Comparison of ENCODE assay signal across 13 cellular contexts in genomic region chr20:63934271-63935068, GRCh38. TPM values are rescaled to one million over a fixed set of nuclear protein-coding genes. Genes with fewer than 3 reads are reported as not detected.
DNase-seq lines count a peak whose midpoint lies in the region; ATAC-seq, FAIRE-seq and TF ChIP-seq lines count a peak whose summit lies in the region.
"Had no signal": no experiment of that assay in that cellular context is flagged by ENCODE, and none has a peak within 500 bp of the region (broad histone marks: within the 10 kb centered on the region; RNA-seq: fewer than 3 reads in every experiment).

No MANE protein-coding gene starts in this region.

- CTCF ChIA-PET in HEK293T (lab: Yijun Ruan, JAX) (interaction anchor here (1.0 kb wide), 1 partner anchor 8 kb away, joined by 3 read pairs; no protein-coding TSS in a partner anchor), HepG2 (lab: Yijun Ruan, JAX; ENCODE audit: low intra/inter-chr PET ratio, low total read pairs) (interaction anchor here (1.5 kb wide), 1 partner anchor 40 kb away, joined by 9 read pairs; no protein-coding TSS in a partner anchor)

- H3K4me2 ChIP-seq in HepG2 (ENCODE audit: low read depth, low read length) = no peak overlapping the region

- TF ChIP-seq EP300 in HepG2 (IDR thresholded peaks at IDR 0.05; ENCODE audit: low read depth in 2 of 2, low read length in 2 of 2) (no peak), HepG2 (CRISPR knock-in tag; IDR thresholded peaks at IDR 0.05; ENCODE audit: borderline replicate concordance) (no peak)

- intact Hi-C loops in HepG2 (cut with micrococcal nuclease; ENCODE audit: unreplicated experiment) = no loop called here

- BruUV-seq in HepG2 (replicated peaks; lab: Mats Ljungman, UMichigan) = TSS peak; percentile 39

- ATAC-seq in HepG2 (peak; percentile 46), GM21367 (IDR thresholded peaks at IDR 0.05; ENCODE audit: unreplicated experiment) (no peak), GM18517 (IDR thresholded peaks at IDR 0.05; ENCODE audit: unreplicated experiment) (no peak)
- ATAC-seq: effector memory CD8-positive, alpha-beta T cell; left lung had no signal

- FAIRE-seq in HepG2 (lab: Jason Lieb, UNC) = no peak
- FAIRE-seq: GM18507 had no signal

- H3K4me1 ChIP-seq in HepG2 (ENCODE audit: insufficient read depth, low read length) = no peaks in the 10 kb centered on the region

- H3K36me3 ChIP-seq in HepG2 (replicated peaks in 1 of 2; ENCODE audit: control insufficient read depth in 1 of 2, insufficient read depth in 2 of 2, low read length in 2 of 2) = peaks cover 44 to 73% of the 10 kb centered on the region in 2 experiments

- in situ Hi-C loops in HepG2 (cut with HindIII; ENCODE audit: extremely low pct_ligation_motif_present, low pct_unique_long_range_greater_than_20kb) = no loop called here

- peak; percentile 59; the same call in 1 of the 2 replicates for TF ChIP-seq RAD21 in HepG2 (CRISPR knock-in tag; IDR thresholded peaks at IDR 0.05)

- TF ChIP-seq POLR2A in HepG2 (IDR thresholded peaks at IDR 0.05; ENCODE audit: insufficient read depth in 1 of 2, low read depth in 2 of 2, low read length in 2 of 2) = no peak

- no peaks in the 10 kb centered on the region for H3K9me3 ChIP-seq in HepG2 (ENCODE audit: low read length)
- H3K9me3 ChIP-seq: left lung had no signal

- DNase-seq in AG09309 (ENCODE audit: low read depth) (no peak), HEK293T (ENCODE audit: extremely low spot score) (peak; percentile 56), cardiac fibroblast (ENCODE audit: low read depth in 2 of 2) (no peak), HepG2 (ENCODE audit: low spot score) (no peak), superior temporal gyrus (ENCODE audit: extremely low spot score) (no peak)
- no peak for DNase-seq in stimulated activated CD8-positive, alpha-beta memory T cell treated with anti-CD3 and anti-CD28 coated beads, Interleukin-4, amount 100 ng/mL, for 48 hours
- DNase-seq: activated CD4-positive, CD25-positive, alpha-beta regulatory T cell; activated naive CD4-positive, alpha-beta T cell; effector memory CD8-positive, alpha-beta T cell; left lung had no signal

- H3K9ac ChIP-seq in HepG2 (ENCODE audit: insufficient read depth, low read depth, low read length) = no peak overlapping the region

- no peaks in the 10 kb centered on the region for H3K27me3 ChIP-seq in HepG2 (ENCODE audit: control insufficient read depth in 1 of 2, insufficient read depth in 2 of 2, low read length in 2 of 2)
- H3K27me3 ChIP-seq: left lung had no signal

- TF ChIP-seq CTCF in AG09309 (IDR thresholded peaks at IDR 0.05; ENCODE audit: control insufficient read depth, insufficient read depth, low read depth, low read length, missing control alignments) (peak; percentile 25), cardiac fibroblast (IDR thresholded peaks at IDR 0.05; ENCODE audit: low read depth, low read length) (peak; percentile 41), HepG2 (CRISPR knock-in tag; IDR thresholded peaks at IDR 0.05) (peak; percentile 63)

- H3K4me3 ChIP-seq in AG09309 (ENCODE audit: control insufficient read depth, low read depth, low read length) = no peak overlapping the region
- no peak overlapping the region for H3K4me3 ChIP-seq in cardiac fibroblast (replicated peaks in 1 of 2; ENCODE audit: low read depth in 2 of 2, low read length in 2 of 2)
- H3K4me3 ChIP-seq in HepG2 (replicated peaks in 1 of 3; ENCODE audit: insufficient read depth in 1 of 3, low read depth in 2 of 3, low read length in 3 of 3) = no peak overlapping the region
- H3K4me3 ChIP-seq: left lung had no signal

- H3K27ac ChIP-seq in HepG2 (ENCODE audit: extremely low read length, insufficient read depth, low read length) = no peak overlapping the region
- H3K27ac ChIP-seq: left lung had no signal

- H4K20me1 ChIP-seq in HepG2 (ENCODE audit: insufficient read depth, low read length) = peaks cover 4% of the 10 kb centered on the region; the same call in 1 of the 2 replicates

- H3K79me2 ChIP-seq in HepG2 (ENCODE audit: insufficient read depth, low read length) = no peaks in the 10 kb centered on the region

- no peak overlapping the region for H2AFZ ChIP-seq in HepG2 (ENCODE audit: low read length)

- POLR2A ChIA-PET in HEK293T (lab: Yijun Ruan, JAX) = interaction anchor here (1.2 kb wide), 1 partner anchor 22 kb away, joined by 3 read pairs; the partner anchor contains the start of gene UCKL1
- POLR2A ChIA-PET in HepG2 (lab: Yijun Ruan, JAX) = no interaction called here

- 96% methylated on average over 37 of the region's 37 CpGs for WGBS in HepG2 (ENCODE audit: low lambda C conversion rate)

RNA-seq across cellular contexts. Expression of gene UCKL1, which starts 21.7 kb away (rescaled TPM):
- total RNA-seq in HepG2 (2016; rRNA removed; fragmentation: Illumina TruSeq; extraction: Trizol) = 48.0 and 50.2 TPM in 2 replicates
- total RNA-seq in HepG2 (2016; cell fraction: cytosol; rRNA removed; fragmentation: Illumina TruSeq; extraction: Trizol; ENCODE audit: low read depth) = 15.0 and 16.7 TPM in 2 replicates
- 43.5 and 50.1 TPM in 2 replicates for total RNA-seq in HepG2 (2016; cell fraction: insoluble cytoplasmic fraction; rRNA removed; fragmentation: Illumina TruSeq; extraction: Trizol)
- 24.1 and 25.5 TPM in 2 replicates for total RNA-seq in HepG2 (2016; cell fraction: membrane; rRNA removed; fragmentation: Illumina TruSeq; extraction: Trizol)
- 48.6 and 53.0 TPM in 2 replicates for total RNA-seq in HepG2 (2016; cell fraction: nucleus; rRNA removed; fragmentation: Illumina TruSeq; extraction: Trizol)
- polyA plus RNA-seq in HepG2 (2011; rRNA removed) = 126 and 168 TPM in 2 replicates
- polyA plus RNA-seq in HepG2 (2011; cell fraction: cytosol; rRNA removed) = 98.0 and 129 TPM in 2 replicates
- polyA plus RNA-seq in HepG2 (2011; cell fraction: nucleus; rRNA removed) = 680 and 852 TPM in 2 replicates
- 77.7 and 89.9 TPM in 2 replicates for polyA plus RNA-seq in HepG2 (2012)
- 10.6 and 11.6 TPM in 2 replicates for polyA plus RNA-seq in HepG2 (2016; cell fraction: cytosol; fragmentation: Illumina TruSeq; extraction: Trizol; ENCODE audit: low read depth)
- 45.9 and 52.5 TPM in 2 replicates for polyA plus RNA-seq in HepG2 (2016; cell fraction: insoluble cytoplasmic fraction; fragmentation: Illumina TruSeq; extraction: Trizol; ENCODE audit: low read depth)
- polyA plus RNA-seq in HepG2 (2016; cell fraction: membrane; fragmentation: Illumina TruSeq; extraction: Trizol; ENCODE audit: low read depth) = 15.4 and 15.7 TPM in 2 replicates
- 207 and 220 TPM in 2 replicates for polyA plus RNA-seq in HepG2 (2016; cell fraction: nucleus; fragmentation: Illumina TruSeq; extraction: Trizol; ENCODE audit: insufficient read depth, low read depth)
- polyA minus RNA-seq in HepG2 (2011; rRNA and poly(A)+ RNA removed; ENCODE audit: low replicate concordance) = 43.6 and 139 TPM in 2 replicates
- polyA minus RNA-seq in HepG2 (2011; cell fraction: cytosol; rRNA and poly(A)+ RNA removed) = 37.0 and 42.5 TPM in 2 replicates
- polyA minus RNA-seq in HepG2 (2011; cell fraction: nucleus; rRNA and poly(A)+ RNA removed) = 80.1 and 85.5 TPM in 2 replicates

RNA-seq across cellular contexts. Expression of gene ZNF512B, which starts 35.3 kb away (rescaled TPM):
- 22.0 and 30.6 TPM in 2 replicates for total RNA-seq in HepG2 (2016; rRNA removed; fragmentation: Illumina TruSeq; extraction: Trizol)
- 2.9 and 3.3 TPM in 2 replicates for total RNA-seq in HepG2 (2016; cell fraction: cytosol; rRNA removed; fragmentation: Illumina TruSeq; extraction: Trizol; ENCODE audit: low read depth)
- total RNA-seq in HepG2 (2016; cell fraction: insoluble cytoplasmic fraction; rRNA removed; fragmentation: Illumina TruSeq; extraction: Trizol) = 19.4 and 31.9 TPM in 2 replicates
- 12.6 and 13.7 TPM in 2 replicates for total RNA-seq in HepG2 (2016; cell fraction: membrane; rRNA removed; fragmentation: Illumina TruSeq; extraction: Trizol)
- 28.0 and 32.8 TPM in 2 replicates for total RNA-seq in HepG2 (2016; cell fraction: nucleus; rRNA removed; fragmentation: Illumina TruSeq; extraction: Trizol)
- 11.5 and 16.4 TPM in 2 replicates for polyA plus RNA-seq in HepG2 (2011; rRNA removed)
- 9.0 and 12.7 TPM in 2 replicates for polyA plus RNA-seq in HepG2 (2011; cell fraction: cytosol; rRNA removed)
- polyA plus RNA-seq in HepG2 (2011; cell fraction: nucleus; rRNA removed) = 106 and 141 TPM in 2 replicates
- polyA plus RNA-seq in HepG2 (2012) = 23.5 and 23.8 TPM in 2 replicates
- polyA plus RNA-seq in HepG2 (2016; cell fraction: cytosol; fragmentation: Illumina TruSeq; extraction: Trizol; ENCODE audit: low read depth) = 2.1 and 2.2 TPM in 2 replicates
- polyA plus RNA-seq in HepG2 (2016; cell fraction: insoluble cytoplasmic fraction; fragmentation: Illumina TruSeq; extraction: Trizol; ENCODE audit: low read depth) = 23.5 and 28.8 TPM in 2 replicates
- 8.1 and 9.6 TPM in 2 replicates for polyA plus RNA-seq in HepG2 (2016; cell fraction: membrane; fragmentation: Illumina TruSeq; extraction: Trizol; ENCODE audit: low read depth)
- 109 and 115 TPM in 2 replicates for polyA plus RNA-seq in HepG2 (2016; cell fraction: nucleus; fragmentation: Illumina TruSeq; extraction: Trizol; ENCODE audit: insufficient read depth, low read depth)
- polyA minus RNA-seq in HepG2 (2011; rRNA and poly(A)+ RNA removed; ENCODE audit: low replicate concordance) = 5.2 and 21.4 TPM in 2 replicates
- polyA minus RNA-seq in HepG2 (2011; cell fraction: cytosol; rRNA and poly(A)+ RNA removed) = 14.0 and 14.8 TPM in 2 replicates
- polyA minus RNA-seq in HepG2 (2011; cell fraction: nucleus; rRNA and poly(A)+ RNA removed) = 13.6 and 13.9 TPM in 2 replicates

RNA-seq across cellular contexts. Expression of gene DNAJC5, which starts 39.5 kb away (rescaled TPM):
- total RNA-seq in HepG2 (2016; rRNA removed; fragmentation: Illumina TruSeq; extraction: Trizol) = 54.3 and 64.5 TPM in 2 replicates
- 11.9 and 12.0 TPM in 2 replicates for total RNA-seq in HepG2 (2016; cell fraction: cytosol; rRNA removed; fragmentation: Illumina TruSeq; extraction: Trizol; ENCODE audit: low read depth)
- 48.4 and 65.4 TPM in 2 replicates for total RNA-seq in HepG2 (2016; cell fraction: insoluble cytoplasmic fraction; rRNA removed; fragmentation: Illumina TruSeq; extraction: Trizol)
- 20.9 and 21.3 TPM in 2 replicates for total RNA-seq in HepG2 (2016; cell fraction: membrane; rRNA removed; fragmentation: Illumina TruSeq; extraction: Trizol)
- total RNA-seq in HepG2 (2016; cell fraction: nucleus; rRNA removed; fragmentation: Illumina TruSeq; extraction: Trizol) = 36.9 and 44.3 TPM in 2 replicates
- polyA plus RNA-seq in HepG2 (2011; rRNA removed) = 42.8 and 51.8 TPM in 2 replicates
- polyA plus RNA-seq in HepG2 (2011; cell fraction: cytosol; rRNA removed) = 50.7 and 53.5 TPM in 2 replicates
- polyA plus RNA-seq in HepG2 (2011; cell fraction: nucleus; rRNA removed) = 53.1 and 56.7 TPM in 2 replicates
- polyA plus RNA-seq in HepG2 (2012) = 35.9 and 42.1 TPM in 2 replicates
- polyA plus RNA-seq in HepG2 (2016; cell fraction: cytosol; fragmentation: Illumina TruSeq; extraction: Trizol; ENCODE audit: low read depth) = 6.9 and 7.7 TPM in 2 replicates
- 37.7 and 43.6 TPM in 2 replicates for polyA plus RNA-seq in HepG2 (2016; cell fraction: insoluble cytoplasmic fraction; fragmentation: Illumina TruSeq; extraction: Trizol; ENCODE audit: low read depth)
- polyA plus RNA-seq in HepG2 (2016; cell fraction: membrane; fragmentation: Illumina TruSeq; extraction: Trizol; ENCODE audit: low read depth) = 11.5 and 11.7 TPM in 2 replicates
- polyA plus RNA-seq in HepG2 (2016; cell fraction: nucleus; fragmentation: Illumina TruSeq; extraction: Trizol; ENCODE audit: insufficient read depth, low read depth) = 52.1 and 53.7 TPM in 2 replicates
- 45.9 and 137 TPM in 2 replicates for polyA minus RNA-seq in HepG2 (2011; rRNA and poly(A)+ RNA removed; ENCODE audit: low replicate concordance)
- 49.8 and 50.2 TPM in 2 replicates for polyA minus RNA-seq in HepG2 (2011; cell fraction: cytosol; rRNA and poly(A)+ RNA removed)
- polyA minus RNA-seq in HepG2 (2011; cell fraction: nucleus; rRNA and poly(A)+ RNA removed) = 27.8 and 28.3 TPM in 2 replicates

RNA-seq across cellular contexts. Expression of gene SAMD10, which starts 45.0 kb away (rescaled TPM):
- 5.1 and 6.1 TPM in 2 replicates for total RNA-seq in HepG2 (2016; rRNA removed; fragmentation: Illumina TruSeq; extraction: Trizol)
- total RNA-seq in HepG2 (2016; cell fraction: cytosol; rRNA removed; fragmentation: Illumina TruSeq; extraction: Trizol; ENCODE audit: low read depth) = 3.8 and 3.9 TPM in 2 replicates
- total RNA-seq in HepG2 (2016; cell fraction: insoluble cytoplasmic fraction; rRNA removed; fragmentation: Illumina TruSeq; extraction: Trizol) = 4.7 and 6.8 TPM in 2 replicates
- 7.9 and 9.1 TPM in 2 replicates for total RNA-seq in HepG2 (2016; cell fraction: membrane; rRNA removed; fragmentation: Illumina TruSeq; extraction: Trizol)
- total RNA-seq in HepG2 (2016; cell fraction: nucleus; rRNA removed; fragmentation: Illumina TruSeq; extraction: Trizol) = 5.9 and 6.0 TPM in 2 replicates
- polyA plus RNA-seq in HepG2 (2011; rRNA removed) = 11.0 and 11.8 TPM in 2 replicates
- polyA plus RNA-seq in HepG2 (2011; cell fraction: cytosol; rRNA removed) = 5.2 and 8.8 TPM in 2 replicates
- 51.4 and 63.7 TPM in 2 replicates for polyA plus RNA-seq in HepG2 (2011; cell fraction: nucleus; rRNA removed)
- 6.2 and 8.9 TPM in 2 replicates for polyA plus RNA-seq in HepG2 (2012)
- polyA plus RNA-seq in HepG2 (2016; cell fraction: cytosol; fragmentation: Illumina TruSeq; extraction: Trizol; ENCODE audit: low read depth) = 8.7 and 9.1 TPM in 2 replicates
- polyA plus RNA-seq in HepG2 (2016; cell fraction: insoluble cytoplasmic fraction; fragmentation: Illumina TruSeq; extraction: Trizol; ENCODE audit: low read depth) = 8.4 and 12.7 TPM in 2 replicates
- polyA plus RNA-seq in HepG2 (2016; cell fraction: membrane; fragmentation: Illumina TruSeq; extraction: Trizol; ENCODE audit: low read depth) = 15.2 and 15.4 TPM in 2 replicates
- 20.5 and 24.8 TPM in 2 replicates for polyA plus RNA-seq in HepG2 (2016; cell fraction: nucleus; fragmentation: Illumina TruSeq; extraction: Trizol; ENCODE audit: insufficient read depth, low read depth)
- polyA minus RNA-seq in HepG2 (2011; rRNA and poly(A)+ RNA removed; ENCODE audit: low replicate concordance) = 3.7 and 5.9 TPM in 2 replicates
- 4.8 and 6.0 TPM in 2 replicates for polyA minus RNA-seq in HepG2 (2011; cell fraction: cytosol; rRNA and poly(A)+ RNA removed)
- 3.3 and 4.0 TPM in 2 replicates for polyA minus RNA-seq in HepG2 (2011; cell fraction: nucleus; rRNA and poly(A)+ RNA removed)

RNA-seq across cellular contexts. Expression of gene PRPF6, which starts 46.5 kb away (rescaled TPM):
- total RNA-seq in HepG2 (2016; rRNA removed; fragmentation: Illumina TruSeq; extraction: Trizol) = 101 and 127 TPM in 2 replicates
- 28.1 and 30.5 TPM in 2 replicates for total RNA-seq in HepG2 (2016; cell fraction: cytosol; rRNA removed; fragmentation: Illumina TruSeq; extraction: Trizol; ENCODE audit: low read depth)
- total RNA-seq in HepG2 (2016; cell fraction: insoluble cytoplasmic fraction; rRNA removed; fragmentation: Illumina TruSeq; extraction: Trizol) = 101 and 116 TPM in 2 replicates
- 51.1 and 54.9 TPM in 2 replicates for total RNA-seq in HepG2 (2016; cell fraction: membrane; rRNA removed; fragmentation: Illumina TruSeq; extraction: Trizol)
- 68.1 and 77.4 TPM in 2 replicates for total RNA-seq in HepG2 (2016; cell fraction: nucleus; rRNA removed; fragmentation: Illumina TruSeq; extraction: Trizol)
- 63.7 and 65.3 TPM in 2 replicates for polyA plus RNA-seq in HepG2 (2011; rRNA removed)
- polyA plus RNA-seq in HepG2 (2011; cell fraction: cytosol; rRNA removed) = 58.9 and 67.6 TPM in 2 replicates
- 82.2 and 84.5 TPM in 2 replicates for polyA plus RNA-seq in HepG2 (2011; cell fraction: nucleus; rRNA removed)
- 79.5 and 80.7 TPM in 2 replicates for polyA plus RNA-seq in HepG2 (2012)
- 41.2 and 42.1 TPM in 2 replicates for polyA plus RNA-seq in HepG2 (2016; cell fraction: cytosol; fragmentation: Illumina TruSeq; extraction: Trizol; ENCODE audit: low read depth)
- 130 and 149 TPM in 2 replicates for polyA plus RNA-seq in HepG2 (2016; cell fraction: insoluble cytoplasmic fraction; fragmentation: Illumina TruSeq; extraction: Trizol; ENCODE audit: low read depth)
- polyA plus RNA-seq in HepG2 (2016; cell fraction: membrane; fragmentation: Illumina TruSeq; extraction: Trizol; ENCODE audit: low read depth) = 56.1 and 60.4 TPM in 2 replicates
- polyA plus RNA-seq in HepG2 (2016; cell fraction: nucleus; fragmentation: Illumina TruSeq; extraction: Trizol; ENCODE audit: insufficient read depth, low read depth) = 122 TPM in 2 replicates
- 50.1 and 75.7 TPM in 2 replicates for polyA minus RNA-seq in HepG2 (2011; rRNA and poly(A)+ RNA removed; ENCODE audit: low replicate concordance)
- 46.1 and 51.9 TPM in 2 replicates for polyA minus RNA-seq in HepG2 (2011; cell fraction: cytosol; rRNA and poly(A)+ RNA removed)
- polyA minus RNA-seq in HepG2 (2011; cell fraction: nucleus; rRNA and poly(A)+ RNA removed) = 44.4 and 50.5 TPM in 2 replicates
